ENCODE assay signal across 19 cellular contexts in genomic region chr6:15375018-15375417, GRCh38.
DNase-seq lines count a peak whose midpoint lies in the region; ATAC-seq and TF ChIP-seq lines count a peak whose summit lies in the region.
"Had no signal": no experiment of that assay in that cellular context is flagged by ENCODE, and none has a peak within 500 bp of the region (broad histone marks: within the 10 kb centered on the region; RNA-seq: fewer than 3 reads in every experiment).

No MANE protein-coding gene starts in this region.

- DNase-seq in type B pancreatic cell (ENCODE audit: extremely low spot score, unreplicated experiment), result no peak
- no peak for DNase-seq in CD4-positive, alpha-beta memory T cell
- DNase-seq: AML-193; Caco-2; Calu3; CD4-positive, CD25-positive, alpha-beta regulatory T cell; CD8-positive, alpha-beta T cell; DMS79 treated with DMSO at 0.1 percent for 48 hours; GF-D8 had no signal

- CTCF ChIA-PET in HEK293 (lab: Yijun Ruan, JAX), result no interaction called here
- CTCF ChIA-PET in CD4-positive, alpha-beta memory T cell (lab: Charles Lee; ENCODE audit: partially characterized antibody), result no interaction called here

- peaks cover 31% of the 10 kb centered on the region for H3K79me2 ChIP-seq in parathyroid adenoma

- intact Hi-C loops in CD4-positive, alpha-beta memory T cell (cut with micrococcal nuclease), result no loop called here

- H3K4me1 ChIP-seq in HEK293 (ENCODE audit: control insufficient read depth, insufficient read depth, low read length) (peaks cover 16% of the 10 kb centered on the region), parathyroid adenoma (peaks cover 33% of the 10 kb centered on the region)
- peaks cover 15% of the 10 kb centered on the region for H3K4me1 ChIP-seq in CD4-positive, alpha-beta memory T cell (ENCODE audit: insufficient read depth, low read length)

- no peaks in the 10 kb centered on the region for H3K27me3 ChIP-seq in parathyroid adenoma (ENCODE audit: control insufficient read depth, insufficient read depth, low read length)
- no peaks in the 10 kb centered on the region for H3K27me3 ChIP-seq in CD4-positive, alpha-beta memory T cell (ENCODE audit: insufficient read depth, low read length)
- H3K27me3 ChIP-seq: BLaER1 treated with 17β-estradiol and CSF1 and Interleukin-3, amounts not matched to agents 10 nM and 100 nM had no signal

- H3K27ac ChIP-seq in C4-2B, result peak overlapping the region; percentile 26; the same call in 1 of the 2 replicates
- no peak overlapping the region for H3K27ac ChIP-seq in HEK293 (ENCODE audit: extremely low read depth, low read depth, low read length)
- H3K27ac ChIP-seq in parathyroid adenoma, result peak overlapping the region; percentile 47
- H3K27ac ChIP-seq in CD4-positive, alpha-beta memory T cell (ENCODE audit: low read depth, low read length), result no peak overlapping the region
- H3K27ac ChIP-seq: 22Rv1; A549; BLaER1 treated with 17β-estradiol and CSF1 and Interleukin-3, amounts not matched to agents 10 nM and 100 nM had no signal

- peaks cover 5% of the 10 kb centered on the region for H3K9me3 Mint-ChIP-seq in type B pancreatic cell
- H3K9me3 Mint-ChIP-seq in CD4-positive, alpha-beta memory T cell, result peaks cover 0 to 2% (median 0%) of the 10 kb centered on the region in 8 donors
- H3K9me3 Mint-ChIP-seq: CD8-positive, alpha-beta T cell had no signal

- H3K4me2 ChIP-seq in parathyroid adenoma (ENCODE audit: low read length), result peak overlapping the region; percentile 12
- H3K4me2 ChIP-seq: A549 had no signal

- peaks cover 6% of the 10 kb centered on the region for H3K36me3 Mint-ChIP-seq in type B pancreatic cell
- H3K36me3 Mint-ChIP-seq in CD4-positive, alpha-beta memory T cell, result peaks cover 13 to 14% of the 10 kb centered on the region in 2 donors

- no peak overlapping the region for H2AFZ ChIP-seq in parathyroid adenoma

- H3K9me3 ChIP-seq in HEK293 (ENCODE audit: control insufficient read depth, insufficient read depth, low read depth, low read length) (no peaks in the 10 kb centered on the region), parathyroid adenoma (ENCODE audit: control insufficient read depth, low read length) (no peaks in the 10 kb centered on the region)
- no peaks in the 10 kb centered on the region for H3K9me3 ChIP-seq in CD4-positive, alpha-beta memory T cell (ENCODE audit: control insufficient read depth in 1 of 2, low read length in 2 of 2)
- H3K9me3 ChIP-seq: A549, Caco-2 had no signal

- peak overlapping the region; percentile 17 for H3K27ac Mint-ChIP-seq in type B pancreatic cell
- no peak overlapping the region for H3K27ac Mint-ChIP-seq in CD4-positive, alpha-beta memory T cell
- H3K27ac Mint-ChIP-seq: B cell; CD4-positive, CD25-positive, alpha-beta regulatory T cell; CD8-positive, alpha-beta T cell had no signal

- no peaks in the 10 kb centered on the region for H3K27me3 Mint-ChIP-seq in type B pancreatic cell
- H3K27me3 Mint-ChIP-seq in CD4-positive, alpha-beta memory T cell, result no peaks in the 10 kb centered on the region
- H3K27me3 Mint-ChIP-seq: B cell; CD4-positive, CD25-positive, alpha-beta regulatory T cell had no signal

- H3K9ac ChIP-seq in parathyroid adenoma, result no peak overlapping the region
- H3K9ac ChIP-seq: BLaER1 treated with 17β-estradiol and CSF1 and Interleukin-3, amounts not matched to agents 10 nM and 100 nM had no signal

- H3K4me1 Mint-ChIP-seq in type B pancreatic cell (ENCODE audit: unreplicated experiment), result peaks cover 40% of the 10 kb centered on the region
- peaks cover 30 to 46% (median 33%) of the 10 kb centered on the region in 4 donors for H3K4me1 Mint-ChIP-seq in CD4-positive, alpha-beta memory T cell

- TF ChIP-seq CTCF in C4-2B (conservative IDR thresholded peaks at IDR 0.05) (no peak), HEK293 (tag by site-specific recombination; IDR thresholded peaks at IDR 0.05) (no peak), parathyroid adenoma (IDR thresholded peaks at IDR 0.05) (no peak), type B pancreatic cell (conservative IDR thresholded peaks at IDR 0.05) (no peak)

- H3K4me3 ChIP-seq in HEK293 (ENCODE audit: low read depth, low read length) (no peak overlapping the region), parathyroid adenoma (ENCODE audit: low read depth, low read length) (peak overlapping the region; percentile 15)
- H3K4me3 ChIP-seq in CD4-positive, alpha-beta memory T cell (ENCODE audit: low read length in 2 of 2), result no peak overlapping the region
- H3K4me3 ChIP-seq: A549; BLaER1 treated with 17β-estradiol and CSF1 and Interleukin-3, amounts not matched to agents 10 nM and 100 nM had no signal

- peaks cover 0 to 2% of the 10 kb centered on the region in 2 experiments; a peak in 2 of 3 replicates for H3K36me3 ChIP-seq in HEK293 (ENCODE audit: control insufficient read depth in 2 of 2, insufficient read depth in 1 of 2, low read length in 2 of 2)
- H3K36me3 ChIP-seq in parathyroid adenoma (ENCODE audit: control insufficient read depth, insufficient read depth, low read length), result no peaks in the 10 kb centered on the region
- no peaks in the 10 kb centered on the region for H3K36me3 ChIP-seq in CD4-positive, alpha-beta memory T cell (ENCODE audit: insufficient read depth, low read length)

- H3K4me3 Mint-ChIP-seq in type B pancreatic cell, result no peak overlapping the region
- no peak overlapping the region for H3K4me3 Mint-ChIP-seq in CD4-positive, alpha-beta memory T cell
- H3K4me3 Mint-ChIP-seq: B cell; CD14-positive monocyte; CD4-positive, CD25-positive, alpha-beta regulatory T cell; CD8-positive, alpha-beta T cell had no signal

- POLR2A ChIA-PET in HEK293 (lab: Yijun Ruan, JAX), result interaction anchor here (1.6 kb wide), 1 partner anchor 13 kb away, joined by 3 read pairs; no protein-coding TSS in a partner anchor
- POLR2A ChIA-PET in CD4-positive, alpha-beta memory T cell (lab: Charles Lee; ENCODE audit: partially characterized antibody), result no interaction called here

- ATAC-seq in HG02840 (IDR thresholded peaks at IDR 0.05; ENCODE audit: low FRiP score, unreplicated experiment) (no peak), GM18861 (IDR thresholded peaks at IDR 0.05; ENCODE audit: unreplicated experiment) (no peak)
- ATAC-seq: A549; CD8-positive, alpha-beta T cell had no signal

TF ChIP-seq in HEK293, 187 proteins besides CTCF, POLR2A, EP300 and RAD21:
- no peak for TF ChIP-seq REPIN1 (tag by site-specific recombination; IDR thresholded peaks at IDR 0.05; ENCODE audit: low read depth)
- TF ChIP-seq SCRT2 (tag by site-specific recombination; IDR thresholded peaks at IDR 0.05), result peak; percentile 91
TF ChIP-seq in HEK293: peak in this region for 1.

Comparison
In these comparisons a context has a peak if more than half of its experiments do, and no peak if none do; other contexts are left out.
1. H3K27ac ChIP-seq: peak in C4-2B (single experiment) and parathyroid adenoma (single experiment); none in HEK293 (single experiment) and CD4-positive, alpha-beta memory T cell (single experiment).